ENCODE assay signal across 16 cellular contexts in the genomic region with DNA sequence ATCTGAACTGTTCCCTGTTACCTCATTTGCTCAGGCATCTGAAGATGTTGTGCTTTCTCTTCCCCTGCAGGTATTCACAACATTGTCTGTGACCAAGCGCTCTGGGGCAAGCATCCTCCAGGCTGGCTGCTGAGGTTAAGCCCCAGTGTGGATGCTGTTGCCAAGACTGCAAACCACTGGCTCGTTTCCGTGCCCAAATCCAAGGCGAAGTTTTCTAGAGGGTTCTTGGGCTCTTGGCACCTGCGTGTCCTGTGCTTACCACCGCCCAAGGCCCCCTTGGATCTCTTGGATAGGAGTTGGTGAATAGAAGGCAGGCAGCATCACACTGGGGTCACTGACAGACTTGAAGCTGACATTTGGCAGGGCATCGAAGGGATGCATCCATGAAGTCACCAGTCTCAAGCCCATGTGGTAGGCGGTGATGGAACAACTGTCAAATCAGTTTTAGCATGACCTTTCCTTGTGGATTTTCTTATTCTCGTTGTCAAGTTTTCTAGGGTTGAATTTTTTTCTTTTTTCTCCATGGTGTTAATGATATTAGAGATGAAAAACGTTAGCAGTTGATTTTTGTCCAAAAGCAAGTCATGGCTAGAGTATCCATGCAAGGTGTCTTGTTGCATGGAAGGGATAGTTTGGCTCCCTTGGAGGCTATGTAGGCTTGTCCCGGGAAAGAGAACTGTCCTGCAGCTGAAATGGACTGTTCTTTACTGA. TPM values are rescaled to one million over a fixed set of nuclear protein-coding genes. Genes with fewer than 3 reads are reported as not detected.
DNase-seq lines count a peak whose midpoint lies in the region; ATAC-seq and TF ChIP-seq lines count a peak whose summit lies in the region.
"Had no signal": no experiment of that assay in that cellular context is flagged by ENCODE, and none has a peak within 500 bp of the region (broad histone marks: within the 10 kb centered on the region; RNA-seq: fewer than 3 reads in every experiment).

No MANE protein-coding gene starts in this region.

- H3K4me1 Mint-ChIP-seq in activated CD8-positive, alpha-beta memory T cell treated with anti-CD3 and anti-CD28 coated beads, Interleukin-2, amount 10 ng/mL, durations not matched to agents 7 days and 5 days: no peaks in the 10 kb centered on the region
- H3K4me1 Mint-ChIP-seq in GM23338 (peaks cover 34% of the 10 kb centered on the region), WTC11 (peaks cover 24% of the 10 kb centered on the region)
- H3K4me1 Mint-ChIP-seq: B cell had no signal

- no peak for TF ChIP-seq CTCF in GM23338 (conservative IDR thresholded peaks at IDR 0.05; ENCODE audit: low read depth in 2 of 2)
- no peak for TF ChIP-seq CTCF in IMR-90 (conservative IDR thresholded peaks at IDR 0.05; ENCODE audit: low read depth, low read length)
- no peak for TF ChIP-seq CTCF in WTC11 (IDR thresholded peaks at IDR 0.05)

- H3K9me3 ChIP-seq in IMR-90 (ENCODE audit: control insufficient read depth, insufficient read depth, low read length) (no peaks in the 10 kb centered on the region), neuronal stem cell (replicated peaks in 1 of 2; ENCODE audit: control insufficient read depth in 2 of 2, insufficient read depth in 1 of 2, low read depth in 1 of 2, low read length in 2 of 2) (no peaks in the 10 kb centered on the region)

- no peaks in the 10 kb centered on the region for H3K9me2 ChIP-seq in GM23338 (ENCODE audit: insufficient read depth)

- H3K4me3 Mint-ChIP-seq in activated CD8-positive, alpha-beta memory T cell treated with anti-CD3 and anti-CD28 coated beads, Interleukin-2, amount 10 ng/mL, durations not matched to agents 7 days and 5 days: no peak overlapping the region
- no peak overlapping the region for H3K4me3 Mint-ChIP-seq in GM23338
- no peak overlapping the region for H3K4me3 Mint-ChIP-seq in WTC11
- H3K4me3 Mint-ChIP-seq: B cell; CD4-positive, alpha-beta T cell had no signal

- peaks cover 5% of the 10 kb centered on the region for H3K9me1 ChIP-seq in IMR-90 (ENCODE audit: insufficient read depth, low read length)

- H3K27me3 ChIP-seq in GM23338 (ENCODE audit: insufficient read depth): no peaks in the 10 kb centered on the region
- no peaks in the 10 kb centered on the region for H3K27me3 ChIP-seq in IMR-90 (ENCODE audit: control insufficient read depth, insufficient read depth, low read length)
- H3K27me3 ChIP-seq in neuronal stem cell (ENCODE audit: control insufficient read depth in 3 of 3, insufficient read depth in 3 of 3, low read depth in 1 of 3, low read length in 3 of 3): no peaks in the 10 kb centered on the region

- H3K14ac ChIP-seq in IMR-90 (replicated peaks; ENCODE audit: low read depth, low read length) (no peak overlapping the region), neuronal stem cell (ENCODE audit: low read length) (no peak overlapping the region)

- intact Hi-C loops in IMR-90 (cut with micrococcal nuclease): no loop called here

- POLR2A ChIA-PET in IMR-90 (lab: Charles Lee; ENCODE audit: unreplicated experiment): no interaction called here
- POLR2A ChIA-PET in WTC11 (lab: Charles Lee): no interaction called here

- H3K4ac ChIP-seq in IMR-90 (ENCODE audit: low read depth, low read length): no peak overlapping the region
- no peak overlapping the region for H3K4ac ChIP-seq in neuronal stem cell (ENCODE audit: low read length)

- dilution Hi-C loops in IMR-90 (cut with HindIII; ENCODE audit: low sequenced_read_pairs, unreplicated experiment): no loop called here

- no peak overlapping the region for H2BK12ac ChIP-seq in neuronal stem cell (ENCODE audit: low read length)

- H3K36me3 ChIP-seq in GM23338 (ENCODE audit: insufficient read depth): peaks cover 15% of the 10 kb centered on the region; the same call in 1 of the 2 replicates
- H3K36me3 ChIP-seq in IMR-90 (ENCODE audit: control insufficient read depth, insufficient read depth, low read length): peaks cover 61% of the 10 kb centered on the region
- peaks cover 20 to 92% of the 10 kb centered on the region in 2 donors for H3K36me3 ChIP-seq in neuronal stem cell (replicated peaks in 1 of 2; ENCODE audit: control insufficient read depth in 2 of 2, insufficient read depth in 2 of 2, low read length in 2 of 2)

- H3K18ac ChIP-seq in IMR-90 (ENCODE audit: low read depth, low read length): no peak overlapping the region
- H3K18ac ChIP-seq in neuronal stem cell (ENCODE audit: low read length): no peak overlapping the region

- H3K79me2 ChIP-seq in GM23338 (replicated peaks; ENCODE audit: insufficient read depth): peaks cover 6% of the 10 kb centered on the region

- peaks cover 46 to 65% of the 10 kb centered on the region in 2 experiments for H3K79me1 ChIP-seq in IMR-90 (ENCODE audit: low read depth in 1 of 2, low read length in 2 of 2)
- H3K79me1 ChIP-seq in neuronal stem cell (ENCODE audit: low read depth, low read length): no peaks in the 10 kb centered on the region

- H2BK15ac ChIP-seq in IMR-90 (ENCODE audit: low read depth, low read length) (no peak overlapping the region), neuronal stem cell (ENCODE audit: low read length) (no peak overlapping the region)

- TF ChIP-seq RAD21 in IMR-90 (IDR thresholded peaks at IDR 0.05; ENCODE audit: low read length): no peak

- H3K56ac ChIP-seq in IMR-90 (ENCODE audit: extremely low read depth, insufficient read depth, low read length): no peak overlapping the region

- H3K9ac ChIP-seq in IMR-90 (ENCODE audit: low read depth, low read length) (no peak overlapping the region), neuronal stem cell (ENCODE audit: low read depth, low read length, poor library complexity) (peak overlapping the region; percentile 46)
- H3K9ac ChIP-seq: GM23248 had no signal

- 0 out of 2 replicates have a peak, but pooled peaks have one; percentile 6 for TF ChIP-seq POLR2A in IMR-90 (IDR thresholded peaks at IDR 0.05; ENCODE audit: low read depth, low read length)

- peaks cover 25% of the 10 kb centered on the region for H3K36me3 Mint-ChIP-seq in activated CD8-positive, alpha-beta memory T cell treated with anti-CD3 and anti-CD28 coated beads, Interleukin-2, amount 10 ng/mL, durations not matched to agents 7 days and 5 days
- H3K36me3 Mint-ChIP-seq in GM23338 (ENCODE audit: low read depth) (peaks cover 39% of the 10 kb centered on the region), WTC11 (peaks cover 23% of the 10 kb centered on the region)

- WGBS in IMR-90 (ENCODE audit: extremely low coverage in 2 of 2, insufficient read length in 1 of 2), 2 experiments: 100% methylated on average over 3 of the region's 11 CpGs; no CpG with 5 or more reads in 1 of the 2 experiments
- WGBS in neuronal stem cell (ENCODE audit: extremely low coverage in 2 of 2, insufficient read length in 2 of 2, insufficient replicate concordance in 1 of 2), 2 donors: no CpG with 5 or more reads among the region's 11 CpGs

- no peak overlapping the region for H2BK20ac ChIP-seq in IMR-90 (ENCODE audit: low read depth, low read length)

- in situ Hi-C loops in IMR-90 (cut with MboI; ENCODE audit: low sequenced_read_pairs): no loop called here

- H3K27me3 Mint-ChIP-seq in activated CD8-positive, alpha-beta memory T cell treated with anti-CD3 and anti-CD28 coated beads, Interleukin-2, amount 10 ng/mL, durations not matched to agents 7 days and 5 days: no peaks in the 10 kb centered on the region
- H3K27me3 Mint-ChIP-seq in GM23338 (ENCODE audit: insufficient read depth, low read depth, poor library complexity) (peaks cover 4% of the 10 kb centered on the region), WTC11 (ENCODE audit: low read depth) (no peaks in the 10 kb centered on the region)
- H3K27me3 Mint-ChIP-seq: B cell; CD4-positive, alpha-beta T cell had no signal

- H3K27ac ChIP-seq in GM23338 (ENCODE audit: low read depth) (no peak overlapping the region), IMR-90 (ENCODE audit: insufficient read depth, low read length) (no peak overlapping the region), neuronal stem cell (replicated peaks; ENCODE audit: low read length) (no peak overlapping the region)
- H3K27ac ChIP-seq: GM23248, HL-60 had no signal

- BruUV-seq in IMR-90 (replicated peaks; lab: Mats Ljungman, UMichigan): no TSS peak

- peak; percentile 26 for DNase-seq in activated CD8-positive, alpha-beta memory T cell treated with anti-CD3 and anti-CD28 coated beads, Interleukin-2, amount 10 ng/mL, durations not matched to agents 7 days and 5 days
- no peak for DNase-seq in activated CD8-positive, alpha-beta memory T cell treated with anti-CD3 and anti-CD28 coated beads, Interleukin-2, amount 50 U/mL, for 48 hours
- DNase-seq in GM23338 (ENCODE audit: low spot score) (no peak), IMR-90 (no peak), neuronal stem cell (ENCODE audit: low spot score) (no peak), WTC11 (ENCODE audit: low spot score) (no peak), NCI-H446 treated with DMSO at 0.1 percent for 48 hours (lab: John Stamatoyannopoulos, UW) (no peak)
- DNase-seq: C1 segment of cervical spinal cord; Calu3; CD4-positive, alpha-beta T cell; DMS 273 treated with DMSO at 0.1 percent for 48 hours; GM23248; H7 had no signal

- H4K8ac ChIP-seq in IMR-90 (ENCODE audit: low read depth in 2 of 2, low read length in 2 of 2): no peak overlapping the region
- H4K8ac ChIP-seq in neuronal stem cell (ENCODE audit: low read depth, low read length): no peak overlapping the region

- no peak overlapping the region for H2AK9ac ChIP-seq in IMR-90 (replicated peaks; ENCODE audit: low read depth, low read length, poor library complexity)

- H3K9me3 Mint-ChIP-seq in activated CD8-positive, alpha-beta memory T cell treated with anti-CD3 and anti-CD28 coated beads, Interleukin-2, amount 10 ng/mL, durations not matched to agents 7 days and 5 days (ENCODE audit: low read depth): no peaks in the 10 kb centered on the region
- H3K9me3 Mint-ChIP-seq in GM23338 (no peaks in the 10 kb centered on the region), WTC11 (no peaks in the 10 kb centered on the region)
- H3K9me3 Mint-ChIP-seq: CD4-positive, alpha-beta T cell had no signal

- no peak overlapping the region for H2BK5ac ChIP-seq in IMR-90 (ENCODE audit: low read depth, low read length, poor library complexity, severe bottlenecking)
- no peak overlapping the region for H2BK5ac ChIP-seq in neuronal stem cell (ENCODE audit: low read length)

- H3K4me2 ChIP-seq in GM23338 (no peak overlapping the region), IMR-90 (ENCODE audit: low read depth, low read length) (no peak overlapping the region), neuronal stem cell (ENCODE audit: insufficient read depth, low read length, poor library complexity, severe bottlenecking) (no peak overlapping the region)

- no peak overlapping the region for H3K27ac Mint-ChIP-seq in activated CD8-positive, alpha-beta memory T cell treated with anti-CD3 and anti-CD28 coated beads, Interleukin-2, amount 10 ng/mL, durations not matched to agents 7 days and 5 days
- H3K27ac Mint-ChIP-seq in GM23338 (peak overlapping the region; percentile 18; the same call in 1 of the 2 replicates), WTC11 (no peak overlapping the region)
- H3K27ac Mint-ChIP-seq: B cell; CD4-positive, alpha-beta T cell had no signal

- H3K4me3 ChIP-seq in GM23338 (no peak overlapping the region), IMR-90 (ENCODE audit: insufficient read depth, low read depth, low read length) (no peak overlapping the region), neuronal stem cell (ENCODE audit: low read length in 2 of 2) (no peak overlapping the region)
- H3K4me3 ChIP-seq: GM12878, GM23248 had no signal

- CTCF ChIA-PET in activated CD8-positive, alpha-beta memory T cell treated with anti-CD3 and anti-CD28 coated beads, Interleukin-2, amount 10 ng/mL, durations not matched to agents 7 days and 5 days (lab: Charles Lee): interaction anchor here (0.9 kb wide), 1 partner anchor 33 kb away, joined by 3 read pairs; no protein-coding TSS in a partner anchor
- CTCF ChIA-PET in IMR-90 (lab: Yijun Ruan, JAX) (no interaction called here), WTC11 (lab: Charles Lee) (no interaction called here)

- H3K23ac ChIP-seq in IMR-90 (ENCODE audit: low read depth, low read length): no peak overlapping the region
- H3K23ac ChIP-seq in neuronal stem cell (ENCODE audit: low read depth, low read length, poor library complexity): no peak overlapping the region

- H4K91ac ChIP-seq in IMR-90 (ENCODE audit: insufficient read depth, low read depth, low read length): no peak overlapping the region
- H4K91ac ChIP-seq in neuronal stem cell (ENCODE audit: low read depth, low read length, poor library complexity): no peak overlapping the region

- H3F3A ChIP-seq in GM23338 (replicated peaks; ENCODE audit: low read depth): no peaks in the 10 kb centered on the region

- no peak for ATAC-seq in activated CD8-positive, alpha-beta memory T cell treated with anti-CD3 and anti-CD28 coated beads, Interleukin-2, amount 10 ng/mL, durations not matched to agents 7 days and 5 days
- ATAC-seq in GM23338 (no peak), IMR-90 (ENCODE audit: low read depth) (no peak), WTC11 (no peak)
- ATAC-seq: GM12878 had no signal

- H4K20me1 ChIP-seq in GM23338 (replicated peaks; ENCODE audit: insufficient read depth): peaks cover 12% of the 10 kb centered on the region
- H4K20me1 ChIP-seq in IMR-90 (ENCODE audit: insufficient read depth, low read length): peaks cover 79% of the 10 kb centered on the region

- H3K4me1 ChIP-seq in GM23338 (ENCODE audit: insufficient read depth): peaks cover 35% of the 10 kb centered on the region
- H3K4me1 ChIP-seq in IMR-90 (ENCODE audit: control insufficient read depth, insufficient read depth, low read length): peaks cover 7% of the 10 kb centered on the region
- no peaks in the 10 kb centered on the region for H3K4me1 ChIP-seq in neuronal stem cell (ENCODE audit: control insufficient read depth in 2 of 2, insufficient read depth in 1 of 2, low read depth in 1 of 2, low read length in 2 of 2)

- H4K5ac ChIP-seq in IMR-90 (ENCODE audit: low read depth, low read length): no peak overlapping the region

- H2BK120ac ChIP-seq in IMR-90 (ENCODE audit: low read depth, low read length) (no peak overlapping the region), neuronal stem cell (ENCODE audit: low read depth, low read length) (no peak overlapping the region)

- H2AFZ ChIP-seq in GM23338: no peak overlapping the region
- no peak overlapping the region for H2AFZ ChIP-seq in IMR-90 (replicated peaks; ENCODE audit: low read length, poor library complexity)
- no peak overlapping the region for H2AFZ ChIP-seq in neuronal stem cell (ENCODE audit: low read length)
- H2AFZ ChIP-seq: GM23248 had no signal

- no peak overlapping the region for H2AK5ac ChIP-seq in IMR-90 (ENCODE audit: low read depth, low read length)
- H2AK5ac ChIP-seq in neuronal stem cell (ENCODE audit: low read depth, low read length): no peak overlapping the region

RNA-seq across cellular contexts. Expression of a gene that starts 44.9 kb away (rescaled TPM):
- 1 to 10 TPM; 6.9 to 7.1 TPM for total RNA-seq in activated CD8-positive, alpha-beta memory T cell treated with anti-CD3 and anti-CD28 coated beads, Interleukin-2, amount 10 ng/mL, durations not matched to agents 7 days and 5 days
- 3.4 and 8.8 TPM in 2 replicates for total RNA-seq in GM23338 (2014; rRNA removed; shearing (Covaris generic))
- polyA plus RNA-seq in GM23338 (2016; fragmentation: Nextera tagmentation; extraction: Ambion mirVana) (3.3 and 3.9 TPM in 2 replicates), IMR-90 (2012; rRNA removed) (2.0 and 2.2 TPM in 2 replicates)
- total RNA-seq in IMR-90 (2012; rRNA removed) (4.1 and 6.9 TPM in 2 replicates), WTC11 (2021) (2.0 to 3.2 TPM (median 2.5 TPM) in 3 replicates)
- polyA plus RNA-seq in IMR-90 (2012; cell fraction: cytosol; rRNA removed): 0.48 and 0.92 TPM in 2 replicates
- polyA plus RNA-seq in IMR-90 (2012; cell fraction: nucleus; rRNA removed; ENCODE audit: low replicate concordance): 5.9 and 6.1 TPM in 2 replicates
- 1.1 TPM for polyA plus RNA-seq in neuronal stem cell (2013, experiment 1 of 2)
- polyA plus RNA-seq in neuronal stem cell (2013, experiment 2 of 2): 1.2 TPM
